ENCODE assay signal across 1 cellular context in the genomic region with DNA sequence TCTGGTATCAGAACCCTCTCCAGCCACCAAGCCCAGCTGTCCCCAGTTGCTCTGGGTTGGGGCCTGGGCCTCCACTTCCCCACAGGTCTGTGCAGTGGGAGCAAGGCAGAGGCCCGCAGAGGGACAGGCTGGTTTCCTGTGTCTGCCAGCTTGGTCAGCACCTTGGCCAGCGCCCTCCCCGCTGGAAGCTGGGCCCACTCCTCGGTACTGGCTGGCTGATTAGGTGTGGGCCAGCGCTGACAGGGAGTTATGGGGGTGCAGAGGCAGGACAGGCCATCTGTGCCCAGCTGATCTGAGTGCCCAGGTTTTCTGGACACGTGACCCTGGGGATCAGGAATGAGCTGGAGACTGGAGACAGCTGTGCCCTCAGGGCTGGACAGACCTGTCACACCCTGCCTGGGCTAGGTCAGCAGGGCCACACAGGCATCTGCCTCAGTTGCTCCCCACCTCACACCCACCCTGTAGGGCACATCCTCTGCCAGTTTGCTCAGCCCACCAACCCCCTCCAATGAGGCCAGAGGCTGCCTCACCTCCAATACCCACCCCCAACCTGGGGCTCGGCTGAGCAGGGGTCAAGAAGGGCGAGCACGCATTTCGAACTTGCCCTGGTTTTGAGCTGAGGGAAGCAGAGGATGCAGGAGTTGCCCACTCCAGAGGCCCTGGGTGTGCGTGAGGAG.
TF ChIP-seq lines count a peak whose summit lies in the region.

No MANE protein-coding gene starts in this region.

TF ChIP-seq in SK-N-SH treated with all-trans-retinoic acid at 6 μM for 48 hours, 23 proteins besides CTCF, POLR2A, EP300 and RAD21 (continued from another document):
- TF ChIP-seq, protein P1, sequence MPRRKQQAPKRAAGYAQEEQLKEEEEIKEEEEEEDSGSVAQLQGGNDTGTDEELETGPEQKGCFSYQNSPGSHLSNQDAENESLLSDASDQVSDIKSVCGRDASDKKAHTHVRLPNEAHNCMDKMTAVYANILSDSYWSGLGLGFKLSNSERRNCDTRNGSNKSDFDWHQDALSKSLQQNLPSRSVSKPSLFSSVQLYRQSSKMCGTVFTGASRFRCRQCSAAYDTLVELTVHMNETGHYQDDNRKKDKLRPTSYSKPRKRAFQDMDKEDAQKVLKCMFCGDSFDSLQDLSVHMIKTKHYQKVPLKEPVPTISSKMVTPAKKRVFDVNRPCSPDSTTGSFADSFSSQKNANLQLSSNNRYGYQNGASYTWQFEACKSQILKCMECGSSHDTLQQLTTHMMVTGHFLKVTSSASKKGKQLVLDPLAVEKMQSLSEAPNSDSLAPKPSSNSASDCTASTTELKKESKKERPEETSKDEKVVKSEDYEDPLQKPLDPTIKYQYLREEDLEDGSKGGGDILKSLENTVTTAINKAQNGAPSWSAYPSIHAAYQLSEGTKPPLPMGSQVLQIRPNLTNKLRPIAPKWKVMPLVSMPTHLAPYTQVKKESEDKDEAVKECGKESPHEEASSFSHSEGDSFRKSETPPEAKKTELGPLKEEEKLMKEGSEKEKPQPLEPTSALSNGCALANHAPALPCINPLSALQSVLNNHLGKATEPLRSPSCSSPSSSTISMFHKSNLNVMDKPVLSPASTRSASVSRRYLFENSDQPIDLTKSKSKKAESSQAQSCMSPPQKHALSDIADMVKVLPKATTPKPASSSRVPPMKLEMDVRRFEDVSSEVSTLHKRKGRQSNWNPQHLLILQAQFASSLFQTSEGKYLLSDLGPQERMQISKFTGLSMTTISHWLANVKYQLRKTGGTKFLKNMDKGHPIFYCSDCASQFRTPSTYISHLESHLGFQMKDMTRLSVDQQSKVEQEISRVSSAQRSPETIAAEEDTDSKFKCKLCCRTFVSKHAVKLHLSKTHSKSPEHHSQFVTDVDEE (CRISPR knock-in tag; IDR thresholded peaks at IDR 0.05), result peak; percentile 22; the same call in 1 of the 2 replicates
TF ChIP-seq in SK-N-SH treated with all-trans-retinoic acid at 6 μM for 48 hours: peak in this region for 1.
